In the genomic region with DNA sequence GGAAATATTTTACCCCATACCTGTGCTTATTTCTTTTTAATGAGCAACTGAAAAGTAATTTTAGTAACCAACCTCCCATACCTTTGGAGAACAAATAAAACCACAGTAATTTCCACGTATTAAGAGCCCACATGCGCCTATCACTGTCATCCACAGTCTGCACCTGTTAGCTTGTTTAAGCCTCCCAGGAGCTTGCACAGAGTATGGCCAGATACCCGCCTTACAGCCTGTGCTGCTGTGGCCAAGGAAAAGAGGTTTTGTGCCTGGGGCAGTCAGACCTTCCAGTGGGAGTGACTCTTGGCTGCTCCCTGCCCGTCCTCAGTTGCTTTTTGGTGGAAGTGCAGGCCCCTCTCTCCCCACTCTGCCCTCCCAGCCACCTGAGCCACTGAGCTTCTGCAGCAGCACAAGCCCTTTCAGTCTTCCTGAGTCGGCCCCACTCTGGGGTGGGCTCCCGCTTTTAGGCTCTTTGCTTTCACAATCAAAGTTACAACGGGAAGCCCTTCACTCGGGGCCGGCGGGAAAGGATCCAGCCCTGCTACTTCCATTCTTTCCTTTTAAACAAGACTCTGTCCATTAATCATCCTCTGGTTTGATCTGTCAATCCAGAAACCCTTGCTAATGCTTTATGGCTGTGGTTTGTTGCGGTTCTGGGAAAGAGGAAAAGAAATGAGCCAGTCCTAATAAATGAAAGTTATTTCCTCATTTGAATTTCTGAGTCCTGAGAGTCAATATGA, we compare ENCODE assay signal across 1 cellular context.
TF ChIP-seq lines count a peak whose summit lies in the region.

No MANE protein-coding gene starts in this region.

TF ChIP-seq in WTC11, 78 proteins besides CTCF, POLR2A, EP300 and RAD21:
- TF ChIP-seq, protein P1, sequence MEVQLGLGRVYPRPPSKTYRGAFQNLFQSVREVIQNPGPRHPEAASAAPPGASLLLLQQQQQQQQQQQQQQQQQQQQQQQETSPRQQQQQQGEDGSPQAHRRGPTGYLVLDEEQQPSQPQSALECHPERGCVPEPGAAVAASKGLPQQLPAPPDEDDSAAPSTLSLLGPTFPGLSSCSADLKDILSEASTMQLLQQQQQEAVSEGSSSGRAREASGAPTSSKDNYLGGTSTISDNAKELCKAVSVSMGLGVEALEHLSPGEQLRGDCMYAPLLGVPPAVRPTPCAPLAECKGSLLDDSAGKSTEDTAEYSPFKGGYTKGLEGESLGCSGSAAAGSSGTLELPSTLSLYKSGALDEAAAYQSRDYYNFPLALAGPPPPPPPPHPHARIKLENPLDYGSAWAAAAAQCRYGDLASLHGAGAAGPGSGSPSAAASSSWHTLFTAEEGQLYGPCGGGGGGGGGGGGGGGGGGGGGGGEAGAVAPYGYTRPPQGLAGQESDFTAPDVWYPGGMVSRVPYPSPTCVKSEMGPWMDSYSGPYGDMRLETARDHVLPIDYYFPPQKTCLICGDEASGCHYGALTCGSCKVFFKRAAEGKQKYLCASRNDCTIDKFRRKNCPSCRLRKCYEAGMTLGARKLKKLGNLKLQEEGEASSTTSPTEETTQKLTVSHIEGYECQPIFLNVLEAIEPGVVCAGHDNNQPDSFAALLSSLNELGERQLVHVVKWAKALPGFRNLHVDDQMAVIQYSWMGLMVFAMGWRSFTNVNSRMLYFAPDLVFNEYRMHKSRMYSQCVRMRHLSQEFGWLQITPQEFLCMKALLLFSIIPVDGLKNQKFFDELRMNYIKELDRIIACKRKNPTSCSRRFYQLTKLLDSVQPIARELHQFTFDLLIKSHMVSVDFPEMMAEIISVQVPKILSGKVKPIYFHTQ (CRISPR knock-in tag; IDR thresholded peaks at IDR 0.05) = no peak
- TF ChIP-seq NFE2L1 (CRISPR knock-in tag; IDR thresholded peaks at IDR 0.05) (no peak), JUN (CRISPR knock-in tag; IDR thresholded peaks at IDR 0.05) (no peak), CREB1 (CRISPR knock-in tag; IDR thresholded peaks at IDR 0.05) (no peak)
